10 cellular contexts compared by ENCODE assay signal in the genomic region with DNA sequence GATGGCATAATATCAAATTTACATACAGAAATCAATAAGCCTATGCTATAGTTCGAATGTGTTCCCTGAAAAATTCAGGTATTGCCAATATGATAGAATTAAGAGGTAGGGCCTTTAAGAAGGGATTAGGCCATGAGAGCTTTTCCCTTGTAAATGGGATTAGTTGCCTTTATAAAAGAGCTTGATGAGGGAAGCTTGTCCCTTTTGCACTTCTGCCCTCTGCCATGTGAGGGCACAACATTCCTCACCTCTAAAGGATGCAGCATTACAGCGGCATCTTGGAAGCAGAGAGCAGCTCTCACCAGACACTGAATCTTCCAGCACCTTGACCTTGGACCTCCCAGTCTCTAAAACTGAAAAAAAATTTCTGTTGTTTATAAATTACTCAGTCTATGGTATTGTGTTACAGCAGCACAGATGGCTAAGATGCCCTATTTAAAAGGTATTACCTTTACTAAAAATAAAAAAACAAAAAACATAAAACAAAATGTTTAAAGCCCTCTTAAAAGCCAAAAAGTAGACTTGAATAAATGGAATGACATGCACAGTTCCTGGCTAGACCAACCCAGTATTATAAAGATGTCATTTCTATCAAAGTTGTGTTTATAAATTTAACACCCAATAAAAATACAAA.
DNase-seq lines count a peak whose midpoint lies in the region; ATAC-seq and TF ChIP-seq lines count a peak whose summit lies in the region.
"Had no signal": no experiment of that assay in that cellular context is flagged by ENCODE, and none has a peak within 500 bp of the region (broad histone marks: within the 10 kb centered on the region; RNA-seq: fewer than 3 reads in every experiment).

No MANE protein-coding gene starts in this region.

- ATAC-seq in DND-41 (ENCODE audit: insufficient read depth, low read depth) = no peak
- no peak for ATAC-seq in HG03045 (IDR thresholded peaks at IDR 0.05; ENCODE audit: unreplicated experiment)
- no peak for ATAC-seq in GM19397 (IDR thresholded peaks at IDR 0.05; ENCODE audit: unreplicated experiment)
- no peak for ATAC-seq in gastrocnemius medialis

- H2BK5ac ChIP-seq in mesendoderm (ENCODE audit: low read length) = no peak overlapping the region

- H3K23ac ChIP-seq in mesendoderm (ENCODE audit: low read length) = no peak overlapping the region

- peak; percentile 31 for TF ChIP-seq CTCF in DND-41 (IDR thresholded peaks at IDR 0.05; ENCODE audit: borderline replicate concordance, extremely low read depth, low read length, poor library complexity, severe bottlenecking)
- TF ChIP-seq CTCF in LNCAP (IDR thresholded peaks at IDR 0.05) = peak; percentile 82
- peak; percentile 52 for TF ChIP-seq CTCF in brain microvascular endothelial cell (IDR thresholded peaks at IDR 0.05; ENCODE audit: low read depth, low read length, missing control alignments)
- TF ChIP-seq CTCF in suprapubic skin (IDR thresholded peaks at IDR 0.05) = no peak
- no peak for TF ChIP-seq CTCF in gastrocnemius medialis (IDR thresholded peaks at IDR 0.05 in 4 of 5, conservative IDR thresholded peaks at IDR 0.05 in 1 of 5)

- no peak overlapping the region for H2BK15ac ChIP-seq in mesendoderm (replicated peaks; ENCODE audit: low read depth)

- H3K27ac ChIP-seq in DND-41 (ENCODE audit: low read length) (no peak overlapping the region), brain microvascular endothelial cell (no peak overlapping the region), mesendoderm (ENCODE audit: low read depth, low read length) (no peak overlapping the region), suprapubic skin (no peak overlapping the region), gastrocnemius medialis (no peak overlapping the region)
- H3K27ac ChIP-seq: right atrium auricular region had no signal

- H4K5ac ChIP-seq in mesendoderm (ENCODE audit: low read length) = no peak overlapping the region

- no peaks in the 10 kb centered on the region for H4K20me1 ChIP-seq in DND-41 (ENCODE audit: insufficient read depth, low read length)

- no peaks in the 10 kb centered on the region for H3K9me3 ChIP-seq in DND-41 (ENCODE audit: insufficient read depth, low read length, severe bottlenecking)
- no peaks in the 10 kb centered on the region for H3K9me3 ChIP-seq in suprapubic skin
- H3K9me3 ChIP-seq in gastrocnemius medialis = no peaks in the 10 kb centered on the region
- H3K9me3 ChIP-seq: right atrium auricular region had no signal

- H3K36me3 ChIP-seq in DND-41 (ENCODE audit: insufficient read depth, low read length) (no peaks in the 10 kb centered on the region), brain microvascular endothelial cell (replicated peaks) (no peaks in the 10 kb centered on the region), mesendoderm (ENCODE audit: control insufficient read depth, insufficient read depth, low read length) (no peaks in the 10 kb centered on the region), suprapubic skin (no peaks in the 10 kb centered on the region), gastrocnemius medialis (no peaks in the 10 kb centered on the region)
- H3K36me3 ChIP-seq: right atrium auricular region had no signal

- H2AFZ ChIP-seq in DND-41 (ENCODE audit: low read depth, low read length) = no peak overlapping the region

- H2AK5ac ChIP-seq in mesendoderm (ENCODE audit: low read length) = no peak overlapping the region

- no peaks in the 10 kb centered on the region for H3K79me2 ChIP-seq in DND-41 (ENCODE audit: insufficient read depth, low read length)
- H3K79me2 ChIP-seq in mesendoderm (ENCODE audit: control insufficient read depth, insufficient read depth, low read length) = no peaks in the 10 kb centered on the region

- no peak overlapping the region for H2BK120ac ChIP-seq in mesendoderm (ENCODE audit: low read depth, low read length)

- no peak for TF ChIP-seq POLR2A in suprapubic skin (IDR thresholded peaks at IDR 0.05)
- TF ChIP-seq POLR2A in gastrocnemius medialis (IDR thresholded peaks at IDR 0.05) = no peak

- no CpG with 5 or more reads among the region's 2 CpGs for WGBS in mesendoderm (ENCODE audit: extremely low coverage, insufficient coverage, low lambda C conversion rate)
- whole genome bisulfite sequencing in suprapubic skin = 28% methylated on average over 2 of the region's 2 CpGs

- H3K18ac ChIP-seq in mesendoderm (ENCODE audit: low read length) = no peak overlapping the region

- intact Hi-C loops in gastrocnemius medialis (cut with DNase I; ENCODE audit: low total_unique reads) = no loop called here

- no peak overlapping the region for H3K4me3 ChIP-seq in DND-41 (ENCODE audit: low read depth in 1 of 2, low read length in 2 of 2)
- no peak overlapping the region for H3K4me3 ChIP-seq in brain microvascular endothelial cell (ENCODE audit: low read depth, low read length)
- no peak overlapping the region for H3K4me3 ChIP-seq in mesendoderm (ENCODE audit: low read length)
- no peak overlapping the region for H3K4me3 ChIP-seq in suprapubic skin
- no peak overlapping the region for H3K4me3 ChIP-seq in gastrocnemius medialis
- H3K4me3 ChIP-seq: right atrium auricular region had no signal

- DNase-seq in DND-41 (no peak), brain microvascular endothelial cell (peak; percentile 14), mesendoderm (peak; percentile 95), suprapubic skin (ENCODE audit: low spot score in 2 of 2) (no peak), gastrocnemius medialis (no peak)
- DNase-seq: activated B cell treated with CpG ODN at 0.5 μM for 24 hours had no signal

- in situ Hi-C loops in brain microvascular endothelial cell (cut with HindIII; ENCODE audit: low pct_ligation_motif_present, low sequenced_read_pairs) (no loop called here), gastrocnemius medialis (cut with MboI; ENCODE audit: low sequenced_read_pairs in 4 of 4) (no loop called here)

- H4K8ac ChIP-seq in mesendoderm (ENCODE audit: low read depth, low read length) = no peak overlapping the region

- no peaks in the 10 kb centered on the region for H3K4me1 ChIP-seq in DND-41 (ENCODE audit: insufficient read depth, low read length)
- no peaks in the 10 kb centered on the region for H3K4me1 ChIP-seq in mesendoderm (ENCODE audit: control insufficient read depth, low read depth, low read length)
- no peaks in the 10 kb centered on the region for H3K4me1 ChIP-seq in suprapubic skin
- H3K4me1 ChIP-seq in gastrocnemius medialis = no peaks in the 10 kb centered on the region
- H3K4me1 ChIP-seq: right atrium auricular region had no signal

- no peak overlapping the region for H3K4ac ChIP-seq in mesendoderm (ENCODE audit: low read depth, low read length)

- H3K27me3 ChIP-seq in DND-41 (ENCODE audit: insufficient read depth, low read length, poor library complexity) (no peaks in the 10 kb centered on the region), brain microvascular endothelial cell (replicated peaks) (no peaks in the 10 kb centered on the region), mesendoderm (ENCODE audit: insufficient read depth, low read length, poor library complexity) (no peaks in the 10 kb centered on the region), suprapubic skin (no peaks in the 10 kb centered on the region), gastrocnemius medialis (no peaks in the 10 kb centered on the region)
- H3K27me3 ChIP-seq: right atrium auricular region had no signal

- no peak overlapping the region for H3K56ac ChIP-seq in mesendoderm (ENCODE audit: low read length)

- no peak overlapping the region for H3K9ac ChIP-seq in DND-41 (ENCODE audit: low read depth, low read length)
- H3K9ac ChIP-seq in mesendoderm (ENCODE audit: low read length) = no peak overlapping the region

- TF ChIP-seq EP300 in suprapubic skin (IDR thresholded peaks at IDR 0.05) = no peak

- H3K79me1 ChIP-seq in mesendoderm (ENCODE audit: low read length) = no peaks in the 10 kb centered on the region

- H3K4me2 ChIP-seq in DND-41 (ENCODE audit: insufficient read depth, low read length) (no peak overlapping the region), mesendoderm (ENCODE audit: low read length) (no peak overlapping the region)

Comparison
In these comparisons a context has a peak if more than half of its experiments do, and no peak if none do; other contexts are left out.
1. DNase-seq: peak in brain microvascular endothelial cell (single experiment) and mesendoderm (single experiment); none in DND-41 (single experiment), suprapubic skin (0 of 2) and gastrocnemius medialis (0 of 2).
2. CTCF ChIP-seq: peak in DND-41 (single experiment), LNCAP (single experiment) and brain microvascular endothelial cell (single experiment); none in suprapubic skin (0 of 2) and gastrocnemius medialis (0 of 5).